1 cellular context compared by ENCODE assay signal in the genomic region with DNA sequence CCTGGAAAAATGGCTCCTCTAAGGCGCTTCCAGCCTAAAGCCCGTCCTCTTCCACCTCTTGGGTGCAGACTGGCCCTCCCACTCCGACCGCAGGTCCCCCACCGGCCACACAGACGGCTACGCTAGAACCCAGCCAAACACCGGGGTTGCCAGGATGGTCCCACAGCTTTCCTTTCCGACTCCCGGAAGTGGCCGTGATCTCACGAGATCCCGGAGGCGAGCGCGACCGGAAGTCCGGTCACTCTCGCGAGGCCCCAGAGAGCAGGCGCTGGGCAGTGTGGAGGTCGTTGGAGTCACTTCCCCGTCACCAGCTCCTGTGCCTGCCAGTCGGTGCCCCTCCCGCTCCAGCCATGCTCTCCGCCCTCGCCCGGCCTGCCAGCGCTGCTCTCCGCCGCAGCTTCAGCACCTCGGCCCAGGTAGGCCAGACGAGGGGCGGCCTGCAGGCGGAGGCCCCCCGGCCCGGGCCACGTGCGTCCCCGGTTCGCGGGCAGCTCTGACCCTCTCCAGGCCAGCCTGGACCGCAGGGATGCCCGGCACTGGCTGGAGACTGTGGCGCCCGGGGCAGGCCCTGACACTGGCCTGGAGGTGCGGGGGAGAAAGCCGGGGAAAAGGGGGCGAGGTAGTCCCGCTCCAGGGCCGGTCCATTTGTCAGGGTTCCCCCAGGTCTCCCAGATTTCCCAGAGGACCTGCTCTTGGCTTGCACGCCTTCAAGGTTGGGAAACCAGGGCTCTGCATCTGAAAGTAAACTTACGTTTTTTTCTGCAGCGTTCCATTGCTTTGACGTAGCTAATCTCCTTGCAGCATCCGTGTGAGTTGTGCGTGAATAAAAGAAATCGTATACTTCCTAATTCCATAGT.
TF ChIP-seq lines count a peak whose summit lies in the region.

MDH2 (plus strand) TSS at position 296 of the 857 bp plus-strand sequence; CDS start at position 351, 55 bp downstream.
A gene with protein sequence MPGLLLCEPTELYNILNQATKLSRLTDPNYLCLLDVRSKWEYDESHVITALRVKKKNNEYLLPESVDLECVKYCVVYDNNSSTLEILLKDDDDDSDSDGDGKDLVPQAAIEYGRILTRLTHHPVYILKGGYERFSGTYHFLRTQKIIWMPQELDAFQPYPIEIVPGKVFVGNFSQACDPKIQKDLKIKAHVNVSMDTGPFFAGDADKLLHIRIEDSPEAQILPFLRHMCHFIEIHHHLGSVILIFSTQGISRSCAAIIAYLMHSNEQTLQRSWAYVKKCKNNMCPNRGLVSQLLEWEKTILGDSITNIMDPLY (minus strand): TSS at position 190 of the 857 bp plus-strand sequence. CDS start 17,477 bp downstream, outside the sequence.

TF ChIP-seq in liver, 16 proteins besides CTCF, POLR2A, EP300 and RAD21 (continued from another document):
- TF ChIP-seq, protein P1, sequence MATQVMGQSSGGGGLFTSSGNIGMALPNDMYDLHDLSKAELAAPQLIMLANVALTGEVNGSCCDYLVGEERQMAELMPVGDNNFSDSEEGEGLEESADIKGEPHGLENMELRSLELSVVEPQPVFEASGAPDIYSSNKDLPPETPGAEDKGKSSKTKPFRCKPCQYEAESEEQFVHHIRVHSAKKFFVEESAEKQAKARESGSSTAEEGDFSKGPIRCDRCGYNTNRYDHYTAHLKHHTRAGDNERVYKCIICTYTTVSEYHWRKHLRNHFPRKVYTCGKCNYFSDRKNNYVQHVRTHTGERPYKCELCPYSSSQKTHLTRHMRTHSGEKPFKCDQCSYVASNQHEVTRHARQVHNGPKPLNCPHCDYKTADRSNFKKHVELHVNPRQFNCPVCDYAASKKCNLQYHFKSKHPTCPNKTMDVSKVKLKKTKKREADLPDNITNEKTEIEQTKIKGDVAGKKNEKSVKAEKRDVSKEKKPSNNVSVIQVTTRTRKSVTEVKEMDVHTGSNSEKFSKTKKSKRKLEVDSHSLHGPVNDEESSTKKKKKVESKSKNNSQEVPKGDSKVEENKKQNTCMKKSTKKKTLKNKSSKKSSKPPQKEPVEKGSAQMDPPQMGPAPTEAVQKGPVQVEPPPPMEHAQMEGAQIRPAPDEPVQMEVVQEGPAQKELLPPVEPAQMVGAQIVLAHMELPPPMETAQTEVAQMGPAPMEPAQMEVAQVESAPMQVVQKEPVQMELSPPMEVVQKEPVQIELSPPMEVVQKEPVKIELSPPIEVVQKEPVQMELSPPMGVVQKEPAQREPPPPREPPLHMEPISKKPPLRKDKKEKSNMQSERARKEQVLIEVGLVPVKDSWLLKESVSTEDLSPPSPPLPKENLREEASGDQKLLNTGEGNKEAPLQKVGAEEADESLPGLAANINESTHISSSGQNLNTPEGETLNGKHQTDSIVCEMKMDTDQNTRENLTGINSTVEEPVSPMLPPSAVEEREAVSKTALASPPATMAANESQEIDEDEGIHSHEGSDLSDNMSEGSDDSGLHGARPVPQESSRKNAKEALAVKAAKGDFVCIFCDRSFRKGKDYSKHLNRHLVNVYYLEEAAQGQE (IDR thresholded peaks at IDR 0.05), result peak; percentile 61
- TF ChIP-seq GABPA (IDR thresholded peaks at IDR 0.05 in 1 of 2, conservative IDR thresholded peaks at IDR 0.05 in 1 of 2), result peak; percentile 93 to 98
- peak; percentile 96 for TF ChIP-seq NR2F2 (IDR thresholded peaks at IDR 0.05)
- no peak for TF ChIP-seq EGR1 (IDR thresholded peaks at IDR 0.05; ENCODE audit: low read depth in 2 of 2)
- TF ChIP-seq, protein P2, sequence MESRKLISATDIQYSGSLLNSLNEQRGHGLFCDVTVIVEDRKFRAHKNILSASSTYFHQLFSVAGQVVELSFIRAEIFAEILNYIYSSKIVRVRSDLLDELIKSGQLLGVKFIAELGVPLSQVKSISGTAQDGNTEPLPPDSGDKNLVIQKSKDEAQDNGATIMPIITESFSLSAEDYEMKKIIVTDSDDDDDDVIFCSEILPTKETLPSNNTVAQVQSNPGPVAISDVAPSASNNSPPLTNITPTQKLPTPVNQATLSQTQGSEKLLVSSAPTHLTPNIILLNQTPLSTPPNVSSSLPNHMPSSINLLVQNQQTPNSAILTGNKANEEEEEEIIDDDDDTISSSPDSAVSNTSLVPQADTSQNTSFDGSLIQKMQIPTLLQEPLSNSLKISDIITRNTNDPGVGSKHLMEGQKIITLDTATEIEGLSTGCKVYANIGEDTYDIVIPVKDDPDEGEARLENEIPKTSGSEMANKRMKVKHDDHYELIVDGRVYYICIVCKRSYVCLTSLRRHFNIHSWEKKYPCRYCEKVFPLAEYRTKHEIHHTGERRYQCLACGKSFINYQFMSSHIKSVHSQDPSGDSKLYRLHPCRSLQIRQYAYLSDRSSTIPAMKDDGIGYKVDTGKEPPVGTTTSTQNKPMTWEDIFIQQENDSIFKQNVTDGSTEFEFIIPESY (IDR thresholded peaks at IDR 0.05), result peak; percentile 100
- TF ChIP-seq, protein P3, sequence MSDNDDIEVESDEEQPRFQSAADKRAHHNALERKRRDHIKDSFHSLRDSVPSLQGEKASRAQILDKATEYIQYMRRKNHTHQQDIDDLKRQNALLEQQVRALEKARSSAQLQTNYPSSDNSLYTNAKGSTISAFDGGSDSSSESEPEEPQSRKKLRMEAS (IDR thresholded peaks at IDR 0.05), result peak; percentile 76
